Comparison of ENCODE assay signal across 25 cellular contexts in genomic region chr5:139121120-139121519, GRCh38.
DNase-seq lines count a peak whose midpoint lies in the region; ATAC-seq and TF ChIP-seq lines count a peak whose summit lies in the region.
"Had no signal": no experiment of that assay in that cellular context is flagged by ENCODE, and none has a peak within 500 bp of the region (broad histone marks: within the 10 kb centered on the region; RNA-seq: fewer than 3 reads in every experiment).

No MANE protein-coding gene starts in this region.

- no peak overlapping the region for H3K4me3 ChIP-seq in heart right ventricle
- H3K4me3 ChIP-seq in dorsolateral prefrontal cortex: no peak overlapping the region
- H3K4me3 ChIP-seq in muscle layer of colon (ENCODE audit: low read depth in 1 of 2, low read length in 2 of 2): peak overlapping the region in 1 of 2 donors; percentile 12
- peak overlapping the region in 1 of 2 donors; percentile 51 for H3K4me3 ChIP-seq in aorta (ENCODE audit: low read length in 2 of 2)
- no peak overlapping the region for H3K4me3 ChIP-seq in lower leg skin (ENCODE audit: low read depth, poor library complexity, severe bottlenecking)
- H3K4me3 ChIP-seq: BLaER1 treated with 17β-estradiol and CSF1 and Interleukin-3, amounts not matched to agents 10 nM and 100 nM; GM23338; PC-9 had no signal

- H3K4me1 ChIP-seq in heart right ventricle (peaks cover 6 to 56% (median 18%) of the 10 kb centered on the region in 9 donors), muscle layer of colon (ENCODE audit: insufficient read depth, low read length) (peaks cover 18% of the 10 kb centered on the region), aorta (ENCODE audit: control insufficient read depth in 1 of 2, insufficient read depth in 2 of 2, low read length in 2 of 2) (peaks cover 8 to 9% of the 10 kb centered on the region in 2 donors)

- DNase-seq in heart right ventricle (no peak), cardiac septum (ENCODE audit: low spot score) (no peak), dorsolateral prefrontal cortex (no peak), aorta (no peak), lower leg skin (ENCODE audit: low spot score in 2 of 2) (no peak), occipital lobe (lab: John Stamatoyannopoulos, UW) (no peak), GM10266 (ENCODE audit: extremely low spot score) (no peak)
- DNase-seq: AML-193; Caco-2; CD8-positive, alpha-beta T cell; DMS79; EL; GDM1; HCEC 1CT; KBM-7; MM.1S; NCI-H1694 treated with DMSO at 0.1 percent for 48 hours; NCI-H2081; NCI-H2227 treated with DMSO at 0.1 percent for 48 hours; NCI-H526 treated with DMSO at 0.1 percent for 48 hours; PC-9; SHP77 had no signal

- ATAC-seq in heart right ventricle: peak in 4 of 8 donors; percentile 22 to 54 (median 32)
- no peak for ATAC-seq in aorta (ENCODE audit: low FRiP score)
- ATAC-seq: CD8-positive, alpha-beta T cell had no signal

- H3K27me3 ChIP-seq in heart right ventricle (no peaks in the 10 kb centered on the region), dorsolateral prefrontal cortex (no peaks in the 10 kb centered on the region), muscle layer of colon (ENCODE audit: control insufficient read depth in 1 of 2, insufficient read depth in 2 of 2, low read length in 2 of 2) (no peaks in the 10 kb centered on the region), aorta (ENCODE audit: control insufficient read depth in 1 of 2, insufficient read depth in 2 of 2, low read length in 1 of 2) (no peaks in the 10 kb centered on the region)
- H3K27me3 ChIP-seq: BLaER1 treated with 17β-estradiol and CSF1 and Interleukin-3, amounts not matched to agents 10 nM and 100 nM had no signal

- H3K9me3 ChIP-seq in heart right ventricle: no peaks in the 10 kb centered on the region
- no peaks in the 10 kb centered on the region for H3K9me3 ChIP-seq in muscle layer of colon (ENCODE audit: low read length)
- H3K9me3 ChIP-seq in aorta (ENCODE audit: control insufficient read depth, low read length): no peaks in the 10 kb centered on the region
- H3K9me3 ChIP-seq: BLaER1 treated with 17β-estradiol and CSF1 and Interleukin-3, amounts not matched to agents 10 nM and 100 nM; Caco-2 had no signal

- H3K36me3 ChIP-seq in heart right ventricle (peaks cover 0 to 67% (median 4%) of the 10 kb centered on the region in 9 donors), muscle layer of colon (ENCODE audit: insufficient read depth, low read length) (peaks cover 21% of the 10 kb centered on the region), aorta (ENCODE audit: control insufficient read depth in 1 of 2, insufficient read depth in 2 of 2, low read length in 1 of 2) (no peaks in the 10 kb centered on the region)

- intact Hi-C loops in heart right ventricle (cut with DNase I): no loop called here
- intact Hi-C loops in cardiac septum (cut with DNase I): no loop called here
- intact Hi-C loops in dorsolateral prefrontal cortex (cut with DNase I): no loop called here
- intact Hi-C loops in aorta (cut with DNase I): no loop called here
- intact Hi-C loops in lower leg skin (cut with DNase I; ENCODE audit: low total_unique reads): no loop called here

- no peak overlapping the region for H3K9ac ChIP-seq in muscle layer of colon (ENCODE audit: low read length)
- H3K9ac ChIP-seq: BLaER1 treated with 17β-estradiol and CSF1 and Interleukin-3, amounts not matched to agents 10 nM and 100 nM had no signal

- H3K27ac ChIP-seq in heart right ventricle: peak overlapping the region in 6 of 10 donors; percentile 4 to 67 (median 48)
- H3K27ac ChIP-seq in dorsolateral prefrontal cortex: peak overlapping the region in 34 of 59 donors; percentile 13 to 73 (median 48)
- peak overlapping the region; percentile 42 for H3K27ac ChIP-seq in muscle layer of colon (ENCODE audit: low read depth, low read length)
- peak overlapping the region; percentile 23 to 97 for H3K27ac ChIP-seq in aorta (ENCODE audit: low read depth in 1 of 2, low read length in 2 of 2)
- H3K27ac ChIP-seq: BLaER1 treated with 17β-estradiol and CSF1 and Interleukin-3, amounts not matched to agents 10 nM and 100 nM; PC-9 had no signal

- TF ChIP-seq POLR2A in lower leg skin (IDR thresholded peaks at IDR 0.05): no peak

- no peak for TF ChIP-seq CTCF in heart right ventricle (IDR thresholded peaks at IDR 0.05)
- no peak for TF ChIP-seq CTCF in dorsolateral prefrontal cortex (IDR thresholded peaks at IDR 0.05 in 54 of 56, conservative IDR thresholded peaks at IDR 0.05 in 2 of 56; ENCODE audit: low read depth in 1 of 56, partially characterized antibody in 56 of 56)
- TF ChIP-seq CTCF in lower leg skin (IDR thresholded peaks at IDR 0.05): no peak
- no peak for TF ChIP-seq CTCF in GM10266 (IDR thresholded peaks at IDR 0.05; ENCODE audit: control insufficient read depth, insufficient read depth, low read depth, missing control alignments)

- 62 to 74% methylated on average over 5 of the region's 5 CpGs for WGBS in heart right ventricle, 2 donors
- WGBS in aorta, 2 donors: 12 to 17% methylated on average over 5 of the region's 5 CpGs
- WGBS in lower leg skin, 2 donors: 89 to 91% methylated on average over 5 of the region's 5 CpGs
